In genomic region chr17:40225151-40225550, GRCh38 we compare ENCODE assay signal across 16 cellular contexts. TPM values are rescaled to one million over a fixed set of nuclear protein-coding genes. Genes with fewer than 3 reads are reported as not detected.
DNase-seq lines count a peak whose midpoint lies in the region; ATAC-seq and TF ChIP-seq lines count a peak whose summit lies in the region.
"Had no signal": no experiment of that assay in that cellular context is flagged by ENCODE, and none has a peak within 500 bp of the region (broad histone marks: within the 10 kb centered on the region; RNA-seq: fewer than 3 reads in every experiment).

No MANE protein-coding gene starts in this region.

- H3K9me3 Mint-ChIP-seq in natural killer cell (no peaks in the 10 kb centered on the region), endodermal cell (no peaks in the 10 kb centered on the region)
- no peaks in the 10 kb centered on the region for H3K9me3 Mint-ChIP-seq in natural killer cell treated with Interleukin-12 subunit alpha and Interleukin-12 subunit beta and Interleukin-15 and Interleukin-18, amount 100 ng/mL, for 72 hours
- H3K9me3 Mint-ChIP-seq: CD8-positive, alpha-beta T cell had no signal

- H3K9me3 ChIP-seq in endodermal cell (ENCODE audit: control insufficient read depth, low read length): no peaks in the 10 kb centered on the region
- no peaks in the 10 kb centered on the region for H3K9me3 ChIP-seq in osteoblast (ENCODE audit: low read depth, low read length)
- no peaks in the 10 kb centered on the region for H3K9me3 ChIP-seq in vagina
- H3K9me3 ChIP-seq: pancreas had no signal

- H3K4me3 ChIP-seq in endodermal cell (ENCODE audit: low read length) (no peak overlapping the region), osteoblast (ENCODE audit: insufficient read depth, low read length) (no peak overlapping the region), vagina (no peak overlapping the region)
- H3K4me3 ChIP-seq: skin epidermis had no signal

- H3K4me1 ChIP-seq in endodermal cell (ENCODE audit: control insufficient read depth, insufficient read depth, low read length) (no peaks in the 10 kb centered on the region), osteoblast (ENCODE audit: insufficient read depth, low read length) (peaks cover 8% of the 10 kb centered on the region), vagina (peaks cover 38% of the 10 kb centered on the region)

- H3K4me2 ChIP-seq in osteoblast (ENCODE audit: insufficient read depth, low read length): peak overlapping the region; percentile 2

- H3K4me3 Mint-ChIP-seq in natural killer cell (no peak overlapping the region), endodermal cell (no peak overlapping the region)
- H3K4me3 Mint-ChIP-seq in natural killer cell treated with Interleukin-12 subunit alpha and Interleukin-12 subunit beta and Interleukin-15 and Interleukin-18, amount 100 ng/mL, for 72 hours: no peak overlapping the region
- H3K4me3 Mint-ChIP-seq: activated CD8-positive, alpha-beta memory T cell treated with anti-CD3 and anti-CD28 coated beads, Interleukin-2, amount 10 ng/mL, durations not matched to agents 7 days and 5 days; CD8-positive, alpha-beta T cell had no signal

- H3K36me3 Mint-ChIP-seq in natural killer cell: no peaks in the 10 kb centered on the region
- no peaks in the 10 kb centered on the region for H3K36me3 Mint-ChIP-seq in natural killer cell treated with Interleukin-12 subunit alpha and Interleukin-12 subunit beta and Interleukin-15 and Interleukin-18, amount 100 ng/mL, for 72 hours
- peaks cover 16% of the 10 kb centered on the region for H3K36me3 Mint-ChIP-seq in endodermal cell (ENCODE audit: low read depth)

- H3K27ac Mint-ChIP-seq in natural killer cell (peak overlapping the region; percentile 10 to 75), endodermal cell (no peak overlapping the region)
- H3K27ac Mint-ChIP-seq in natural killer cell treated with Interleukin-12 subunit alpha and Interleukin-12 subunit beta and Interleukin-15 and Interleukin-18, amount 100 ng/mL, for 72 hours: peak overlapping the region in 1 of 2 donors; percentile 45
- H3K27ac Mint-ChIP-seq: activated CD8-positive, alpha-beta memory T cell treated with anti-CD3 and anti-CD28 coated beads, Interleukin-2, amount 10 ng/mL, durations not matched to agents 7 days and 5 days had no signal

- peaks cover 25 to 40% of the 10 kb centered on the region in 2 donors for H3K4me1 Mint-ChIP-seq in natural killer cell
- peaks cover 18 to 22% of the 10 kb centered on the region in 2 donors for H3K4me1 Mint-ChIP-seq in natural killer cell treated with Interleukin-12 subunit alpha and Interleukin-12 subunit beta and Interleukin-15 and Interleukin-18, amount 100 ng/mL, for 72 hours (ENCODE audit: low read depth in 2 of 2)
- H3K4me1 Mint-ChIP-seq in endodermal cell: peaks cover 5% of the 10 kb centered on the region

- H3K27ac ChIP-seq in endodermal cell (ENCODE audit: low read depth, low read length): peak overlapping the region; percentile 70
- peak overlapping the region; percentile 1 for H3K27ac ChIP-seq in osteoblast (ENCODE audit: low read depth, low read length)
- peak overlapping the region; percentile 36 for H3K27ac ChIP-seq in vagina
- no peak overlapping the region for H3K27ac ChIP-seq in RWPE1

- ATAC-seq in natural killer cell: no peak
- no peak for ATAC-seq in natural killer cell treated with Interleukin-12 subunit alpha and Interleukin-12 subunit beta and Interleukin-15 and Interleukin-18, amount 100 ng/mL, for 72 hours
- ATAC-seq: activated CD4-positive, CD25-positive, alpha-beta regulatory T cell treated with anti-CD3 and anti-CD28 coated beads, Interleukin-2, amount 50 U/mL, for 24 hours; activated CD8-positive, alpha-beta memory T cell treated with anti-CD3 and anti-CD28 coated beads, Interleukin-2, amount 10 ng/mL, durations not matched to agents 7 days and 5 days; CD8-positive, alpha-beta T cell had no signal

- CTCF ChIA-PET in RWPE1 (lab: Yijun Ruan, JAX): interaction anchor here (0.6 to 0.8 kb wide), 4 partner anchors 25 to 308 kb away, joined by 5 to 9 read pairs (median 5); no protein-coding TSS in a partner anchor

- peaks cover 78% of the 10 kb centered on the region for H3K79me2 ChIP-seq in osteoblast (ENCODE audit: insufficient read depth, low read length)

- POLR2A ChIA-PET in RWPE1 (lab: Yijun Ruan, JAX; ENCODE audit: low non-redundant PET): no interaction called here

- no peak for TF ChIP-seq POLR2A in vagina (IDR thresholded peaks at IDR 0.05)

- peaks cover 13% of the 10 kb centered on the region for H4K20me1 ChIP-seq in osteoblast (ENCODE audit: insufficient read depth, low read length)

- H2AFZ ChIP-seq in osteoblast (ENCODE audit: low read length): no peak overlapping the region

- intact Hi-C loops in natural killer cell (cut with micrococcal nuclease): no loop called here
- intact Hi-C loops in vagina (cut with DNase I): no loop called here

- TF ChIP-seq CTCF in natural killer cell (IDR thresholded peaks at IDR 0.05) (no peak), endodermal cell (conservative IDR thresholded peaks at IDR 0.05) (no peak), osteoblast (IDR thresholded peaks at IDR 0.05; ENCODE audit: extremely low read depth, low read depth, low read length) (no peak), vagina (IDR thresholded peaks at IDR 0.05) (no peak), RWPE1 (conservative IDR thresholded peaks at IDR 0.05; ENCODE audit: low read depth) (no peak)

- no peak for DNase-seq in natural killer cell
- no peak for DNase-seq in natural killer cell treated with Interleukin-12 subunit alpha and Interleukin-12 subunit beta and Interleukin-15 and Interleukin-18, amount 100 ng/mL, for 72 hours (ENCODE audit: low spot score)
- no peak for DNase-seq in endodermal cell
- DNase-seq in osteoblast (ENCODE audit: insufficient read length, low spot score, missing footprints): no peak
- DNase-seq in vagina (ENCODE audit: extremely low spot score in 2 of 2): no peak
- DNase-seq in DMS53 (lab: John Stamatoyannopoulos, UW): no peak
- DNase-seq in RWPE1 (ENCODE audit: low spot score): no peak
- no peak for DNase-seq in stimulated activated naive CD4-positive, alpha-beta T cell (lab: John Stamatoyannopoulos, UW)
- DNase-seq: activated CD8-positive, alpha-beta memory T cell treated with anti-CD3 and anti-CD28 coated beads, Interleukin-2, amount 10 ng/mL, durations not matched to agents 7 days and 5 days; activated gamma-delta T cell; CD8-positive, alpha-beta T cell; NCI-H187; NCI-H446; pancreas had no signal

- H3K27me3 ChIP-seq in endodermal cell (ENCODE audit: control insufficient read depth, insufficient read depth, low read length, poor library complexity, severe bottlenecking) (no peaks in the 10 kb centered on the region), osteoblast (ENCODE audit: insufficient read depth, low read length) (no peaks in the 10 kb centered on the region), vagina (no peaks in the 10 kb centered on the region)
- H3K27me3 ChIP-seq: pancreas had no signal

- H3K36me3 ChIP-seq in endodermal cell (ENCODE audit: control insufficient read depth, insufficient read depth, low read length): no peaks in the 10 kb centered on the region
- H3K36me3 ChIP-seq in osteoblast (ENCODE audit: insufficient read depth, low read length): peaks cover 3% of the 10 kb centered on the region
- no peaks in the 10 kb centered on the region for H3K36me3 ChIP-seq in vagina
- H3K36me3 ChIP-seq: pancreas had no signal

- 100% methylated on average over 1 of the region's 1 CpG; no CpG with 5 or more reads in 1 of the 2 experiments for WGBS in endodermal cell (ENCODE audit: insufficient coverage in 1 of 2, insufficient read length in 1 of 2), 2 experiments

- no peak overlapping the region for H3K9ac ChIP-seq in endodermal cell (ENCODE audit: extremely low read depth, low read length, poor library complexity, severe bottlenecking)

- H3K27me3 Mint-ChIP-seq in natural killer cell (ENCODE audit: low read depth in 2 of 2) (no peaks in the 10 kb centered on the region), endodermal cell (ENCODE audit: insufficient read depth) (no peaks in the 10 kb centered on the region)
- no peaks in the 10 kb centered on the region for H3K27me3 Mint-ChIP-seq in natural killer cell treated with Interleukin-12 subunit alpha and Interleukin-12 subunit beta and Interleukin-15 and Interleukin-18, amount 100 ng/mL, for 72 hours
- H3K27me3 Mint-ChIP-seq: activated CD8-positive, alpha-beta memory T cell treated with anti-CD3 and anti-CD28 coated beads, Interleukin-2, amount 10 ng/mL, durations not matched to agents 7 days and 5 days had no signal

RNA-seq across cellular contexts. Expression of gene WIPF2, which starts 6.0 kb away (rescaled TPM):
- total RNA-seq in natural killer cell (10 to 100 TPM; 43.2 to 47.4 (median 43.9) TPM), endodermal cell (10 to 100 TPM; 22.5 to 25.3 TPM), osteoblast (8.0 and 8.5 TPM in 2 replicates), vagina (10.6 TPM)
- total RNA-seq in natural killer cell treated with Interleukin-12 subunit alpha and Interleukin-12 subunit beta and Interleukin-15 and Interleukin-18, amount 100 ng/mL, for 72 hours: 10 to 100 TPM; 32.4 to 34.6 TPM
- 25.6 TPM for polyA plus RNA-seq in endodermal cell (2013, experiment 1 of 2)
- 24.2 TPM for polyA plus RNA-seq in endodermal cell (2013, experiment 2 of 2)

RNA-seq across cellular contexts. Expression of gene RAPGEFL1, which starts 47.9 kb away (rescaled TPM):
- total RNA-seq in natural killer cell (1 to 10 TPM; 4.7 to 9.0 (median 6.7) TPM), endodermal cell (10 to 100 TPM; 15.6 to 20.8 TPM), osteoblast (1.4 and 2.1 TPM in 2 replicates), vagina (144 TPM)
- 10 to 100 TPM in 1 of 2 donors, 1 to 10 TPM in 1; 5.9 to 17.2 TPM for total RNA-seq in natural killer cell treated with Interleukin-12 subunit alpha and Interleukin-12 subunit beta and Interleukin-15 and Interleukin-18, amount 100 ng/mL, for 72 hours
- 19.9 TPM for polyA plus RNA-seq in endodermal cell (2013, experiment 1 of 2)
- polyA plus RNA-seq in endodermal cell (2013, experiment 2 of 2): 15.5 TPM
